In genomic region chr15:25900901-25901300, GRCh38 we compare ENCODE assay signal across 22 cellular contexts. TPM values are rescaled to one million over a fixed set of nuclear protein-coding genes. Genes with fewer than 3 reads are reported as not detected.
DNase-seq lines count a peak whose midpoint lies in the region; ATAC-seq and TF ChIP-seq lines count a peak whose summit lies in the region.
"Had no signal": no experiment of that assay in that cellular context is flagged by ENCODE, and none has a peak within 500 bp of the region (broad histone marks: within the 10 kb centered on the region; RNA-seq: fewer than 3 reads in every experiment).

No MANE protein-coding gene starts in this region.

- DNase-seq in MCF 10A (ENCODE audit: unreplicated experiment) (peak; percentile 3), breast epithelium (ENCODE audit: low spot score in 2 of 2) (no peak), amniotic epithelial cell (ENCODE audit: low read depth) (peak; percentile 42), kidney glomerular epithelial cell (lab: John Stamatoyannopoulos, UW) (peak; percentile 86), smooth muscle cell (lab: John Stamatoyannopoulos, UW; ENCODE audit: unreplicated experiment) (no peak), OCI-M1 (lab: John Stamatoyannopoulos, UW) (no peak)
- no peak for DNase-seq in activated CD4-positive, CD25-positive, alpha-beta regulatory T cell (lab: John Stamatoyannopoulos, UW)
- DNase-seq: 8988T; activated B cell treated with CpG ODN at 0.5 μM for 24 hours; CD4-positive, alpha-beta T cell; colonic mucosa; kidney; mucosa of descending colon; NCI-H1092; NCI-H774; occipital lobe; T-helper 1 cell; upper lobe of left lung had no signal

- H3K4me1 ChIP-seq in breast epithelium (no peaks in the 10 kb centered on the region), smooth muscle cell (ENCODE audit: low read depth) (no peaks in the 10 kb centered on the region)
- H3K4me1 ChIP-seq: colonic mucosa had no signal

- H3K4me3 ChIP-seq in breast epithelium: no peak overlapping the region
- no peak overlapping the region for H3K4me3 ChIP-seq in smooth muscle cell
- H3K4me3 ChIP-seq: colonic mucosa, mucosa of descending colon, upper lobe of left lung had no signal

- peak overlapping the region; percentile 33 for H2AFZ ChIP-seq in smooth muscle cell (ENCODE audit: low read depth)

- H3K36me3 ChIP-seq in breast epithelium (no peaks in the 10 kb centered on the region), smooth muscle cell (ENCODE audit: low read depth) (no peaks in the 10 kb centered on the region)
- H3K36me3 ChIP-seq: colonic mucosa, upper lobe of left lung had no signal

- no TSS peak for BruUV-seq in MCF 10A (replicated peaks; lab: Mats Ljungman, UMichigan)

- H3K27me3 Mint-ChIP-seq in MCF 10A (ENCODE audit: insufficient read depth, unreplicated experiment): no peaks in the 10 kb centered on the region
- H3K27me3 Mint-ChIP-seq: activated B cell treated with CpG ODN at 0.5 μM for 24 hours; activated T-helper 17 cell treated with anti-CD3 and anti-CD28 coated beads, Interleukin-2, amount 50 U/mL, for 72 hours; CD4-positive, alpha-beta T cell had no signal

- H3K4me1 Mint-ChIP-seq in MCF 10A (ENCODE audit: insufficient read depth, unreplicated experiment): no peaks in the 10 kb centered on the region
- H3K4me1 Mint-ChIP-seq: activated B cell treated with CpG ODN at 0.5 μM for 24 hours; activated T-helper 17 cell treated with anti-CD3 and anti-CD28 coated beads, Interleukin-2, amount 50 U/mL, for 72 hours; stimulated activated memory B cell treated with anti-CD40 and anti-IgM and Interleukin-4, amounts not matched to agents 10 μg/mL and 1 μg/mL and 100 μg/mL, for 72 hours had no signal

- CTCF ChIA-PET in MCF 10A (lab: Yijun Ruan, JAX): no interaction called here

- no peak overlapping the region for H3K4me2 ChIP-seq in smooth muscle cell

- no peaks in the 10 kb centered on the region for H4K20me1 ChIP-seq in smooth muscle cell (ENCODE audit: low read depth)

- POLR2A ChIA-PET in MCF 10A (lab: Yijun Ruan, JAX): no interaction called here

- H3K9me3 Mint-ChIP-seq in MCF 10A (ENCODE audit: unreplicated experiment): peaks cover 40% of the 10 kb centered on the region
- H3K9me3 Mint-ChIP-seq: activated B cell treated with CpG ODN at 0.5 μM for 24 hours; activated T-helper 17 cell treated with anti-CD3 and anti-CD28 coated beads, Interleukin-2, amount 50 U/mL, for 72 hours; CD4-positive, alpha-beta T cell; stimulated activated memory B cell treated with anti-CD40 and anti-IgM and Interleukin-4, amounts not matched to agents 10 μg/mL and 1 μg/mL and 100 μg/mL, for 72 hours had no signal

- H3F3A ChIP-seq in smooth muscle cell (ENCODE audit: low read depth): no peaks in the 10 kb centered on the region

- TF ChIP-seq POLR2A in breast epithelium (IDR thresholded peaks at IDR 0.05): no peak

- no peak overlapping the region for H3K27ac Mint-ChIP-seq in MCF 10A (ENCODE audit: low read depth, unreplicated experiment)
- H3K27ac Mint-ChIP-seq: activated B cell treated with CpG ODN at 0.5 μM for 24 hours; activated T-helper 17 cell treated with anti-CD3 and anti-CD28 coated beads, Interleukin-2, amount 50 U/mL, for 72 hours; CD4-positive, alpha-beta T cell; stimulated activated memory B cell treated with anti-CD40 and anti-IgM and Interleukin-4, amounts not matched to agents 10 μg/mL and 1 μg/mL and 100 μg/mL, for 72 hours had no signal

- H3K36me3 Mint-ChIP-seq in MCF 10A (ENCODE audit: insufficient read depth, unreplicated experiment): no peaks in the 10 kb centered on the region
- H3K36me3 Mint-ChIP-seq: stimulated activated memory B cell treated with anti-CD40 and anti-IgM and Interleukin-4, amounts not matched to agents 10 μg/mL and 1 μg/mL and 100 μg/mL, for 72 hours had no signal

- no peaks in the 10 kb centered on the region for H3K79me2 ChIP-seq in smooth muscle cell (ENCODE audit: low read depth)

- no peak overlapping the region for H3K9ac ChIP-seq in smooth muscle cell (ENCODE audit: low read depth)

- no peaks in the 10 kb centered on the region for H3K9me3 ChIP-seq in breast epithelium
- no peaks in the 10 kb centered on the region for H3K9me3 ChIP-seq in smooth muscle cell (replicated peaks; ENCODE audit: low read depth)
- H3K9me3 ChIP-seq: colonic mucosa, upper lobe of left lung had no signal

- no peak overlapping the region for H3K27ac ChIP-seq in breast epithelium
- no peak overlapping the region for H3K27ac ChIP-seq in smooth muscle cell (ENCODE audit: low read depth)
- H3K27ac ChIP-seq: colonic mucosa, upper lobe of left lung had no signal

- H3K27me3 ChIP-seq in breast epithelium: no peaks in the 10 kb centered on the region
- no peaks in the 10 kb centered on the region for H3K27me3 ChIP-seq in smooth muscle cell (ENCODE audit: low read depth)
- H3K27me3 ChIP-seq: colonic mucosa, upper lobe of left lung had no signal

- WGBS in smooth muscle cell (ENCODE audit: low lambda C conversion rate): 78% methylated on average over 5 of the region's 5 CpGs

- TF ChIP-seq CTCF in MCF 10A (IDR thresholded peaks at IDR 0.05; ENCODE audit: unreplicated experiment) (no peak), breast epithelium (IDR thresholded peaks at IDR 0.05) (no peak), smooth muscle cell (IDR thresholded peaks at IDR 0.05; ENCODE audit: borderline replicate concordance, insufficient read depth, poor library complexity, severe bottlenecking) (no peak)

- H3K4me3 Mint-ChIP-seq in MCF 10A (ENCODE audit: unreplicated experiment): no peak overlapping the region
- H3K4me3 Mint-ChIP-seq: activated B cell treated with CpG ODN at 0.5 μM for 24 hours; activated T-helper 17 cell treated with anti-CD3 and anti-CD28 coated beads, Interleukin-2, amount 50 U/mL, for 72 hours; CD4-positive, alpha-beta T cell; stimulated activated memory B cell treated with anti-CD40 and anti-IgM and Interleukin-4, amounts not matched to agents 10 μg/mL and 1 μg/mL and 100 μg/mL, for 72 hours had no signal

- intact Hi-C loops in MCF 10A (cut with micrococcal nuclease) (no loop called here), breast epithelium (cut with DNase I; ENCODE audit: low total_unique reads) (no loop called here)

- ATAC-seq in GM21367 (IDR thresholded peaks at IDR 0.05; ENCODE audit: unreplicated experiment): no peak
- ATAC-seq: activated T-helper 17 cell treated with anti-CD3 and anti-CD28 coated beads, Interleukin-2, amount 50 U/mL, for 72 hours; mucosa of descending colon; stimulated activated memory B cell treated with anti-CD40 and anti-IgM and Interleukin-4, amounts not matched to agents 10 μg/mL and 1 μg/mL and 100 μg/mL, for 72 hours had no signal

RNA-seq across cellular contexts. Expression of gene ATP10A, which starts 37.8 kb away (rescaled TPM):
- total RNA-seq in MCF 10A (2022): not detected in 2 replicates
- 10 to 100 TPM in 1 of 3 donors, 1 to 10 TPM in 2; 6.4 to 17.4 (median 7.2) TPM for total RNA-seq in breast epithelium
- 10.6 and 25.7 TPM in 2 replicates for total RNA-seq in smooth muscle cell
- 6.6 and 12.3 TPM in 2 replicates for polyA plus RNA-seq in smooth muscle cell
- total RNA-seq: activated B cell treated with CpG ODN at 0.5 μM for 24 hours, RPMI7951 had no signal

Comparison
In these comparisons a context has a peak if more than half of its experiments do, and no peak if none do; other contexts are left out.
1. DNase-seq: peak in MCF 10A (single experiment), amniotic epithelial cell (single experiment) and kidney glomerular epithelial cell (single experiment); none in breast epithelium (0 of 2), smooth muscle cell (single experiment), OCI-M1 (single experiment) and activated CD4-positive, CD25-positive, alpha-beta regulatory T cell (0 of 4).